9 cellular contexts compared by ENCODE assay signal in genomic region chr7:134996097-134996550, GRCh38. TPM values are rescaled to one million over a fixed set of nuclear protein-coding genes. Genes with fewer than 3 reads are reported as not detected.
A peak's percentile ranks its signal among the peaks of the same experiment; 100 is the strongest.
DNase-seq lines count a peak whose midpoint lies in the region; ATAC-seq, FAIRE-seq and TF ChIP-seq lines count a peak whose summit lies in the region.
"Had no signal": no experiment of that assay in that cellular context is flagged by ENCODE, and none has a peak within 500 bp of the region (broad histone marks: within the 10 kb centered on the region; RNA-seq: fewer than 3 reads in every experiment).

No MANE protein-coding gene starts in this region.

- H3K4me3 ChIP-seq in A673 (ENCODE audit: low read depth, low read length, poor library complexity, severe bottlenecking) (no peak overlapping the region), small intestine (ENCODE audit: low read depth in 1 of 2, low read length in 2 of 2) (no peak overlapping the region)

- H3K36me3 ChIP-seq in A673 (ENCODE audit: insufficient read depth, low read length, poor library complexity, severe bottlenecking) (no peaks in the 10 kb centered on the region), small intestine (ENCODE audit: control insufficient read depth in 2 of 2, insufficient read depth in 2 of 2, low read length in 2 of 2) (no peaks in the 10 kb centered on the region)

- POLR2A ChIA-PET in A673 (lab: Charles Lee; ENCODE audit: low non-redundant PET), result no interaction called here

- ATAC-seq in GM19397 (IDR thresholded peaks at IDR 0.05; ENCODE audit: unreplicated experiment) (peak; percentile 31), HG03159 (IDR thresholded peaks at IDR 0.05; ENCODE audit: unreplicated experiment) (peak; percentile 37)

- intact Hi-C loops in A673 (cut with micrococcal nuclease; ENCODE audit: unreplicated experiment), result no loop called here

- WGBS in small intestine, 3 donors, result 58 to 89% (median 70%) methylated on average over 2 of the region's 2 CpGs

- CTCF ChIA-PET in A673 (lab: Charles Lee), result no interaction called here

- DNase-seq in EH (ENCODE audit: low read depth), result peak; percentile 16
- DNase-seq in fibroblast of peridontal ligament (ENCODE audit: extremely low read depth), result peak; percentile 13
- no peak for DNase-seq in A673 (ENCODE audit: low spot score)
- no peak for DNase-seq in small intestine
- no peak for DNase-seq in activated effector memory CD4-positive, alpha-beta T cell treated with anti-CD3 and anti-CD28 coated beads, Interleukin-2, amount 50 U/mL, for 16 hours
- no peak for DNase-seq in NCI-H187 (lab: John Stamatoyannopoulos, UW)
- DNase-seq: NCI-H774 had no signal

- FAIRE-seq in small intestine (lab: Jason Lieb, UNC), result no peak

- H3K4me1 ChIP-seq in A673 (ENCODE audit: insufficient read depth, low read length, poor library complexity, severe bottlenecking) (no peaks in the 10 kb centered on the region), small intestine (ENCODE audit: control insufficient read depth in 2 of 2, insufficient read depth in 1 of 2, low read depth in 1 of 2, low read length in 1 of 2) (peaks cover 0 to 11% of the 10 kb centered on the region in 2 donors)

- TF ChIP-seq CTCF in A673 (conservative IDR thresholded peaks at IDR 0.05; ENCODE audit: low read depth, low read length), result no peak

- H3K9me3 ChIP-seq in A673 (ENCODE audit: low read depth, low read length, poor library complexity, severe bottlenecking), result no peaks in the 10 kb centered on the region
- no peaks in the 10 kb centered on the region for H3K9me3 ChIP-seq in small intestine (ENCODE audit: control insufficient read depth, low read depth)

- BruUV-seq in A673 (replicated peaks; lab: Mats Ljungman, UMichigan), result no TSS peak

- H3K27me3 ChIP-seq in A673 (replicated peaks; ENCODE audit: insufficient read depth, low read depth, low read length, poor library complexity) (no peaks in the 10 kb centered on the region), small intestine (ENCODE audit: control insufficient read depth in 2 of 2, insufficient read depth in 2 of 2, low read length in 2 of 2) (no peaks in the 10 kb centered on the region)

- H3K27ac ChIP-seq in A673 (ENCODE audit: low read depth, low read length, poor library complexity, severe bottlenecking), result no peak overlapping the region
- H3K27ac ChIP-seq in small intestine (ENCODE audit: low read depth in 1 of 2, low read length in 1 of 2), result peak overlapping the region in 1 of 2 donors; percentile 80

RNA-seq across cellular contexts. Expression of gene AGBL3, which starts 9.8 kb away (rescaled TPM):
- 2.4 and 2.9 TPM in 2 replicates for total RNA-seq in A673 (2021)
- under 1 TPM; 0.27 to 0.89 (median 0.87) TPM for polyA plus RNA-seq in small intestine

Comparison
In these comparisons a context has a peak if more than half of its experiments do, and no peak if none do; other contexts are left out.
1. DNase-seq: peak in EH (single experiment) and fibroblast of peridontal ligament (single experiment); none in A673 (single experiment), small intestine (single experiment), activated effector memory CD4-positive, alpha-beta T cell treated with anti-CD3 and anti-CD28 coated beads, Interleukin-2, amount 50 U/mL, for 16 hours (single experiment) and NCI-H187 (0 of 2).